In the genomic region with DNA sequence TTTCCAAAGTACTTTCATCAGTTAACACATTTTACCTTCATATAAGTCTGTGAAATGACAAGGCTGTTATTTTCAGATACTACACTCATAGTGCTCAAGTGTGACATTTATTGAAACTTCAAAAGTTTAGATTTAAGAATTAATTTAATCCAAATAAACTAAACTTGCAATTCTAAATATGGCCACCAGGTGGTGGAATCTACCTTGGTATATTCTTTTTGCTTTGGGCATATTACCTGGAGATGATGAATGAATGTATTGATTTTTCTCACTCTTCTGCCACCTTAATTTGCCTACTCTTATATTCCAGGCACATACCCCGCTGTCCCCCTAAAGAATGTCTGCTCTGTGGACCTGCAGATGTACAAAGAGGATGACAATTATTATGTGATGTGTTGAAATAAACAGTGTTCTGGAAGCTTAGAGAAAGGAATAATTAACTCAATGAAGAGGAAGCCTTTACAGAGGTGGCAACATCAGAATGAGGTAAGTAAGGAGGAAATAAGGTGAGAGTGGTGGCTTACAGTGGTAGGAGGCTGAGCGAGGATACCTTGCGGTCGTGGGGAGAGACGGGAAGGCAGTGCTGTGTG, we compare ENCODE assay signal across 8 cellular contexts.
DNase-seq lines count a peak whose midpoint lies in the region; ATAC-seq and TF ChIP-seq lines count a peak whose summit lies in the region.

No MANE protein-coding gene starts in this region.

- TF ChIP-seq CTCF in left ventricle myocardium inferior (IDR thresholded peaks at IDR 0.05; ENCODE audit: borderline replicate concordance) (peak; percentile 76), chondrocyte (IDR thresholded peaks at IDR 0.05) (peak; percentile 93), neural cell (IDR thresholded peaks at IDR 0.05; ENCODE audit: poor library complexity, severe bottlenecking) (peak; percentile 68)

- no peak overlapping the region for H3K9ac ChIP-seq in neural cell (ENCODE audit: low read length)

- H3K9me2 ChIP-seq in neural cell (ENCODE audit: insufficient read depth, low read length): no peaks in the 10 kb centered on the region

- no peaks in the 10 kb centered on the region for H3F3A ChIP-seq in neural cell (ENCODE audit: insufficient read depth, low read length, poor library complexity, severe bottlenecking)

- TF ChIP-seq EP300 in neural cell (conservative IDR thresholded peaks at IDR 0.05; ENCODE audit: poor library complexity, severe bottlenecking): no peak

- peaks cover 21% of the 10 kb centered on the region for H3K27me3 Mint-ChIP-seq in chondrocyte (ENCODE audit: low read depth)
- H3K27me3 Mint-ChIP-seq in activated naive CD8-positive, alpha-beta T cell treated with anti-CD3 and anti-CD28 coated beads for 36 hours: peaks cover 10% of the 10 kb centered on the region

- no peaks in the 10 kb centered on the region for H3K79me2 ChIP-seq in neural cell (replicated peaks; ENCODE audit: insufficient read depth, low read length)

- H3K4me3 ChIP-seq in left ventricle myocardium inferior: no peak overlapping the region
- no peak overlapping the region for H3K4me3 ChIP-seq in right cardiac atrium (ENCODE audit: low read length)
- no peak overlapping the region for H3K4me3 ChIP-seq in neural cell (ENCODE audit: low read length)

- H3K4me3 Mint-ChIP-seq in chondrocyte (ENCODE audit: unreplicated experiment): no peak overlapping the region
- no peak overlapping the region for H3K4me3 Mint-ChIP-seq in activated naive CD8-positive, alpha-beta T cell treated with anti-CD3 and anti-CD28 coated beads for 36 hours

- WGBS in right cardiac atrium: 81% methylated on average over 5 of the region's 5 CpGs

- H3K27ac Mint-ChIP-seq in chondrocyte (ENCODE audit: unreplicated experiment): no peak overlapping the region
- no peak overlapping the region for H3K27ac Mint-ChIP-seq in activated naive CD8-positive, alpha-beta T cell treated with anti-CD3 and anti-CD28 coated beads for 36 hours

- no peaks in the 10 kb centered on the region for H3K4me1 ChIP-seq in left ventricle myocardium inferior
- H3K4me1 ChIP-seq in right cardiac atrium (ENCODE audit: control insufficient read depth, insufficient read depth, low read length): no peaks in the 10 kb centered on the region

- DNase-seq in left ventricle myocardium inferior (no peak), right cardiac atrium (no peak), NCI-H2227 treated with DMSO at 0.1 percent for 48 hours (lab: John Stamatoyannopoulos, UW) (peak; percentile 19), chondrocyte (ENCODE audit: low spot score) (no peak), GM19238 (ENCODE audit: insufficient read length, low spot score) (no peak), 8988T (no peak)
- no peak for DNase-seq in activated naive CD8-positive, alpha-beta T cell treated with anti-CD3 and anti-CD28 coated beads for 36 hours

- peaks cover 31% of the 10 kb centered on the region for H3K27me3 ChIP-seq in left ventricle myocardium inferior (ENCODE audit: low read depth)
- no peaks in the 10 kb centered on the region for H3K27me3 ChIP-seq in right cardiac atrium (ENCODE audit: control insufficient read depth, insufficient read depth)
- no peaks in the 10 kb centered on the region for H3K27me3 ChIP-seq in neural cell (ENCODE audit: insufficient read depth, low read depth, low read length)

- ATAC-seq in right cardiac atrium: no peak

- H3K36me3 Mint-ChIP-seq in chondrocyte (ENCODE audit: low read depth): peaks cover 2% of the 10 kb centered on the region
- no peaks in the 10 kb centered on the region for H3K36me3 Mint-ChIP-seq in activated naive CD8-positive, alpha-beta T cell treated with anti-CD3 and anti-CD28 coated beads for 36 hours

- H2AFZ ChIP-seq in neural cell (ENCODE audit: low read depth, low read length): no peak overlapping the region

- no peaks in the 10 kb centered on the region for H4K20me1 ChIP-seq in neural cell (ENCODE audit: insufficient read depth)

- H3K4me2 ChIP-seq in neural cell (ENCODE audit: low read length): no peak overlapping the region

- intact Hi-C loops in left ventricle myocardium inferior (cut with micrococcal nuclease) (loop anchor here (5.0 kb wide), 1 partner anchor 151 kb away; no protein-coding TSS in a partner anchor), right cardiac atrium (cut with DNase I) (loop anchor here (2.0 to 5.0 kb wide), 3 partner anchors 151 to 153 kb away; no protein-coding TSS in a partner anchor)

- no peak overlapping the region for H3K27ac ChIP-seq in left ventricle myocardium inferior (replicated peaks)
- H3K27ac ChIP-seq in right cardiac atrium (ENCODE audit: low read length): no peak overlapping the region
- H3K27ac ChIP-seq in neural cell (ENCODE audit: low read length): no peak overlapping the region

- no peaks in the 10 kb centered on the region for H3K4me1 Mint-ChIP-seq in chondrocyte (ENCODE audit: low read depth)
- H3K4me1 Mint-ChIP-seq in activated naive CD8-positive, alpha-beta T cell treated with anti-CD3 and anti-CD28 coated beads for 36 hours: no peaks in the 10 kb centered on the region

- peak; percentile 65 for TF ChIP-seq RAD21 in neural cell (conservative IDR thresholded peaks at IDR 0.05)

- H3K9me3 Mint-ChIP-seq in chondrocyte (ENCODE audit: low read depth): peaks cover 16% of the 10 kb centered on the region
- no peaks in the 10 kb centered on the region for H3K9me3 Mint-ChIP-seq in activated naive CD8-positive, alpha-beta T cell treated with anti-CD3 and anti-CD28 coated beads for 36 hours

- H3K36me3 ChIP-seq in left ventricle myocardium inferior (no peaks in the 10 kb centered on the region), neural cell (ENCODE audit: insufficient read depth, low read length) (no peaks in the 10 kb centered on the region)

- H3K9me3 ChIP-seq in left ventricle myocardium inferior (replicated peaks): peaks cover 13% of the 10 kb centered on the region
- H3K9me3 ChIP-seq in right cardiac atrium (ENCODE audit: control insufficient read depth, low read length): no peaks in the 10 kb centered on the region
- no peaks in the 10 kb centered on the region for H3K9me3 ChIP-seq in neural cell (ENCODE audit: low read length)

TF ChIP-seq in neural cell, 6 proteins besides CTCF, POLR2A, EP300 and RAD21:
- TF ChIP-seq EZH2 (IDR thresholded peaks at IDR 0.05; ENCODE audit: borderline replicate concordance, insufficient read depth, low read length, poor library complexity, severe bottlenecking): no peak
- peak; percentile 48 for TF ChIP-seq SMC3 (conservative IDR thresholded peaks at IDR 0.05; ENCODE audit: poor library complexity)
- TF ChIP-seq POLR2AphosphoS5 (IDR thresholded peaks at IDR 0.05): no peak
